Comparison of ENCODE assay signal across 9 cellular contexts in genomic region chr2:230225486-230225885, GRCh38. TPM values are rescaled to one million over a fixed set of nuclear protein-coding genes. Genes with fewer than 3 reads are reported as not detected.
DNase-seq lines count a peak whose midpoint lies in the region; ATAC-seq, FAIRE-seq and TF ChIP-seq lines count a peak whose summit lies in the region.
"Had no signal": no experiment of that assay in that cellular context is flagged by ENCODE, and none has a peak within 500 bp of the region (broad histone marks: within the 10 kb centered on the region; RNA-seq: fewer than 3 reads in every experiment).

TSS of gene SP140 (plus strand) at chr2:230225736. CDS start at chr2:230225845, 109 bp downstream.

- H3K4me3 Mint-ChIP-seq in activated CD4-positive, alpha-beta T cell treated with anti-CD3 and anti-CD28 coated beads for 36 hours = peak within 1 kb of the TSS; percentile 81

- H3K27me3 Mint-ChIP-seq in activated CD4-positive, alpha-beta T cell treated with anti-CD3 and anti-CD28 coated beads for 36 hours = no peaks in the 10 kb centered on the region

- intact Hi-C loops in activated CD4-positive, alpha-beta T cell treated with anti-CD3 and anti-CD28 coated beads for 36 hours (cut with DNase I, micrococcal nuclease) = loop anchor here in 1 of 2 experiments (1.0 to 5.0 kb wide), 2 partner anchors 9 to 303 kb away; partner anchors contain the start of genes FBXO36 and TRIP12

- H3K27ac Mint-ChIP-seq in activated CD4-positive, alpha-beta T cell treated with anti-CD3 and anti-CD28 coated beads for 36 hours = peak within 1 kb of the TSS; percentile 96

- H2BK20ac ChIP-seq in H1 (ENCODE audit: low read length) = no peak within 1 kb of the TSS

- 0 out of 2 replicates have a peak, but pooled peaks cover 2% of the 10 kb centered on the region for H3K23me2 ChIP-seq in H1 (ENCODE audit: low read depth, low read length)

- peaks cover 51% of the 10 kb centered on the region for H3K4me1 Mint-ChIP-seq in activated CD4-positive, alpha-beta T cell treated with anti-CD3 and anti-CD28 coated beads for 36 hours

- no peak within 1 kb of the TSS for H2BK5ac ChIP-seq in H1 (ENCODE audit: low read depth, low read length)

- H3K56ac ChIP-seq in H1 (replicated peaks; ENCODE audit: insufficient read length, low read depth, low read length) = no peak within 1 kb of the TSS

- no peak within 1 kb of the TSS for H3K14ac ChIP-seq in H1 (ENCODE audit: insufficient read length)

- POLR2A ChIA-PET in activated CD4-positive, alpha-beta T cell treated with anti-CD3 and anti-CD28 coated beads for 36 hours (lab: Charles Lee) = interaction anchor here (1.2 to 1.3 kb wide), 2 partner anchors 29 to 489 kb away, joined by 3 to 5 read pairs; no protein-coding TSS in a partner anchor
- POLR2A ChIA-PET in H1 (lab: Charles Lee; ENCODE audit: partially characterized antibody) = no interaction called here

- no peak within 1 kb of the TSS for H3K27ac ChIP-seq in H1 (ENCODE audit: low read depth, low read length)

- WGBS in H1 (ENCODE audit: extremely low coverage in 1 of 2, insufficient coverage in 1 of 2, insufficient read length in 1 of 2, insufficient replicate concordance in 2 of 2, low coverage in 1 of 2, low lambda C conversion rate in 2 of 2, missing lambda C conversion rate in 1 of 2), 2 experiments = 86% methylated on average over 8 of the region's 8 CpGs; no CpG with 5 or more reads in 1 of the 2 experiments

- no peak within 1 kb of the TSS for H3K23ac ChIP-seq in H1 (ENCODE audit: insufficient read length)

- peaks cover 6% of the 10 kb centered on the region for H3K9me3 Mint-ChIP-seq in activated CD4-positive, alpha-beta T cell treated with anti-CD3 and anti-CD28 coated beads for 36 hours (ENCODE audit: low read depth)

- no peak for FAIRE-seq in H1 (lab: Jason Lieb, UNC)

- no peak for TF ChIP-seq RAD21 in H1 (IDR thresholded peaks at IDR 0.05 in 1 of 2, conservative IDR thresholded peaks at IDR 0.05 in 1 of 2; ENCODE audit: low read depth in 2 of 2, low read length in 2 of 2)

- CTCF ChIA-PET in activated CD4-positive, alpha-beta T cell treated with anti-CD3 and anti-CD28 coated beads for 36 hours (lab: Charles Lee) = interaction anchor here (1.0 to 1.4 kb wide), 2 partner anchors 23 to 102 kb away, joined by 3 to 4 read pairs; partner anchors contain the start of gene SP140L
- CTCF ChIA-PET in H1 (lab: Charles Lee; ENCODE audit: partially characterized antibody) = no interaction called here

- no peak for TF ChIP-seq POLR2A in H1 (IDR thresholded peaks at IDR 0.05; ENCODE audit: control extremely low read depth in 1 of 2, low read depth in 2 of 2, low read length in 2 of 2)

- no peak within 1 kb of the TSS for H3K4ac ChIP-seq in H1 (replicated peaks; ENCODE audit: insufficient read length, low read depth, low read length)

- H2BK120ac ChIP-seq in H1 (replicated peaks; ENCODE audit: low read depth, low read length) = no peak within 1 kb of the TSS

- no peaks in the 10 kb centered on the region; a peak in 1 of 4 replicates for H3K9me3 ChIP-seq in H1 (ENCODE audit: insufficient read depth in 2 of 2, low read depth in 1 of 2, low read length in 1 of 2)

- no peaks in the 10 kb centered on the region; a peak in 1 of 8 replicates for H3K36me3 ChIP-seq in H1 (ENCODE audit: control insufficient read depth in 2 of 4, insufficient read depth in 4 of 4, low read length in 3 of 4)

- H3K9ac ChIP-seq in H1 (replicated peaks in 1 of 4; ENCODE audit: extremely low read depth in 1 of 4, low read depth in 3 of 4, low read length in 3 of 4) = no peak within 1 kb of the TSS

- H3K27me3 ChIP-seq in H1 (replicated peaks in 1 of 4; ENCODE audit: control insufficient read depth in 3 of 4, extremely low read depth in 1 of 4, insufficient read depth in 3 of 4, low read length in 3 of 4) = no peaks in the 10 kb centered on the region

- no peak within 1 kb of the TSS for H3K4me2 ChIP-seq in H1 (ENCODE audit: insufficient read depth in 1 of 2, low read depth in 2 of 2, low read length in 2 of 2)

- TF ChIP-seq EP300 in H1 (IDR thresholded peaks at IDR 0.05; ENCODE audit: borderline replicate concordance in 1 of 2, low read depth in 2 of 2, low read length in 2 of 2) = no peak

- H2BK15ac ChIP-seq in H1 (ENCODE audit: low read length) = no peak within 1 kb of the TSS

- H3K4me3 ChIP-seq in H1 (ENCODE audit: extremely low read depth in 1 of 4, insufficient read depth in 2 of 4, low read depth in 3 of 4, low read length in 4 of 4) = no peak within 1 kb of the TSS

- peak; percentile 67 for ATAC-seq in GM18858 (IDR thresholded peaks at IDR 0.05; ENCODE audit: unreplicated experiment)
- ATAC-seq in HG02973 (IDR thresholded peaks at IDR 0.05; ENCODE audit: unreplicated experiment) = peak; percentile 72
- peak; percentile 87 for ATAC-seq in activated CD4-positive, alpha-beta T cell treated with anti-CD3 and anti-CD28 coated beads for 36 hours

- no peak within 1 kb of the TSS; the same call in 1 of the 2 replicates for H2AFZ ChIP-seq in H1 (ENCODE audit: low read length)

- no peak within 1 kb of the TSS for H2AK5ac ChIP-seq in H1 (ENCODE audit: low read depth, low read length)

- no peaks in the 10 kb centered on the region for H3K79me2 ChIP-seq in H1 (ENCODE audit: control insufficient read depth in 1 of 2, insufficient read depth in 2 of 2, low read length in 2 of 2)

- H4K91ac ChIP-seq in H1 (replicated peaks; ENCODE audit: insufficient read length, low read length) = no peak within 1 kb of the TSS

- H3K36me3 Mint-ChIP-seq in activated CD4-positive, alpha-beta T cell treated with anti-CD3 and anti-CD28 coated beads for 36 hours (ENCODE audit: low read depth) = peaks cover 22% of the 10 kb centered on the region

- H4K20me1 ChIP-seq in H1 (replicated peaks in 1 of 2; ENCODE audit: control insufficient read depth in 1 of 2, insufficient read depth in 2 of 2, low read length in 2 of 2) = no peaks in the 10 kb centered on the region

- H3K4me1 ChIP-seq in H1 (replicated peaks in 1 of 4; ENCODE audit: control insufficient read depth in 3 of 4, insufficient read depth in 4 of 4, low read length in 3 of 4) = no peaks in the 10 kb centered on the region; a peak in 1 of 7 replicates

- H3K79me1 ChIP-seq in H1 (ENCODE audit: low read depth, low read length) = no peaks in the 10 kb centered on the region

- TF ChIP-seq CTCF in H1 (IDR thresholded peaks at IDR 0.05; ENCODE audit: control extremely low read depth in 1 of 3, insufficient read depth in 1 of 3, low read depth in 1 of 3, low read length in 3 of 3) = no peak

- H4K8ac ChIP-seq in H1 (ENCODE audit: extremely low read depth, insufficient read depth, low read length) = peak within 1 kb of the TSS; percentile 73; the same call in 1 of the 2 replicates

- no peak within 1 kb of the TSS for H4K5ac ChIP-seq in H1 (ENCODE audit: insufficient read length, low read depth, low read length)

- H3K18ac ChIP-seq in H1 (ENCODE audit: extremely low read depth, low read length) = no peak within 1 kb of the TSS

- H2BK12ac ChIP-seq in H1 (ENCODE audit: low read depth, low read length) = no peak within 1 kb of the TSS

- peak; percentile 85 for DNase-seq in activated CD4-positive, alpha-beta T cell treated with anti-CD3 and anti-CD28 coated beads for 36 hours
- DNase-seq in H1 (ENCODE audit: low read depth in 1 of 2, low spot score in 2 of 2) (no peak), NCI-H2171 (lab: John Stamatoyannopoulos, UW) (no peak), DMS53 treated with DMSO at 0.1 percent for 48 hours (lab: John Stamatoyannopoulos, UW; ENCODE audit: unreplicated experiment) (no peak), DMS53 (lab: John Stamatoyannopoulos, UW) (no peak)
- DNase-seq in stimulated activated CD4-positive, alpha-beta T cell treated with anti-CD3 and anti-CD28 coated beads, Interleukin-4, amount 100 ng/mL, for 1 hour = peak; percentile 62
- DNase-seq: IMR-90 had no signal

TF ChIP-seq in H1, 55 proteins besides CTCF, POLR2A, EP300 and RAD21 (continues in another document):
- TF ChIP-seq PHF8 (conservative IDR thresholded peaks at IDR 0.05; ENCODE audit: low read depth, low read length) = no peak
- no peak for TF ChIP-seq TAF1 (IDR thresholded peaks at IDR 0.05; ENCODE audit: low read depth, low read length)
- TF ChIP-seq ZNF274 (IDR thresholded peaks at IDR 0.05; ENCODE audit: borderline replicate concordance, extremely low read depth, low read length) = no peak
- no peak for TF ChIP-seq SIN3A (conservative IDR thresholded peaks at IDR 0.05 in 1 of 2, IDR thresholded peaks at IDR 0.05 in 1 of 2; ENCODE audit: low read depth in 1 of 2, low read length in 2 of 2)
- TF ChIP-seq CTBP2 (IDR thresholded peaks at IDR 0.05; ENCODE audit: borderline replicate concordance, insufficient read depth, insufficient read length, low read length) = no peak
- no peak for TF ChIP-seq BCL11A (IDR thresholded peaks at IDR 0.05; ENCODE audit: low read depth in 2 of 2, low read length in 2 of 2)
- TF ChIP-seq POU5F1 (IDR thresholded peaks at IDR 0.05; ENCODE audit: low read depth, low read length) = no peak
- TF ChIP-seq SP1 (IDR thresholded peaks at IDR 0.05; ENCODE audit: low read depth, low read length) = no peak
- TF ChIP-seq NANOG (IDR thresholded peaks at IDR 0.05; ENCODE audit: insufficient read depth, low read depth, low read length, poor library complexity, severe bottlenecking) = no peak
- no peak for TF ChIP-seq MAX (IDR thresholded peaks at IDR 0.05)
- no peak for TF ChIP-seq RXRA (IDR thresholded peaks at IDR 0.05; ENCODE audit: insufficient read depth, low read depth, low read length)
- no peak for TF ChIP-seq E2F6 (IDR thresholded peaks at IDR 0.05)
- TF ChIP-seq EZH2 (IDR thresholded peaks at IDR 0.05; ENCODE audit: low read depth, low read length, severe bottlenecking) = no peak

RNA-seq across cellular contexts. Expression of gene SP140, which starts in this region (rescaled TPM):
- 10 to 100 TPM; 71.3 to 84.2 TPM for total RNA-seq in activated CD4-positive, alpha-beta T cell treated with anti-CD3 and anti-CD28 coated beads for 36 hours
- 1.3 and 1.7 TPM in 2 replicates for total RNA-seq in H1 (2021; fragmentation: NEBNext Ultra II Directional; extraction: Animal tissue kit (Norgen Biotek cat#: 25700))
- polyA plus RNA-seq in H1 (2011; rRNA removed) = 0.23 and 0.31 TPM in 2 replicates
- 0.54 TPM for polyA plus RNA-seq in H1 (2011; cell fraction: cytosol; rRNA removed)
- 1.1 TPM for polyA plus RNA-seq in H1 (2011; cell fraction: nucleus; rRNA removed)
- 0.47 to 1.5 TPM (median 0.81 TPM) in 4 replicates for polyA plus RNA-seq in H1 (2012, experiment 1 of 2)
- 0.29 TPM for polyA plus RNA-seq in H1 (2012, experiment 2 of 2)
- polyA plus RNA-seq in H1 (2013, experiment 1 of 2) = 1.9 TPM
- polyA plus RNA-seq in H1 (2013, experiment 2 of 2) = 3.0 TPM
- polyA minus RNA-seq in H1 (2011; rRNA and poly(A)+ RNA removed) = 0.38 and 1.1 TPM in 2 replicates
- not detected for polyA minus RNA-seq in H1 (2011; cell fraction: cytosol; rRNA and poly(A)+ RNA removed)
- polyA minus RNA-seq in H1 (2011; cell fraction: nucleus; rRNA and poly(A)+ RNA removed) = 1.5 TPM

Comparison
In these comparisons a context has a peak if more than half of its experiments do, and no peak if none do; other contexts are left out.
1. RNA of gene SP140 (total RNA-seq): 71.3 to 84.2 TPM in activated CD4-positive, alpha-beta T cell treated with anti-CD3 and anti-CD28 coated beads for 36 hours; 1.3 to 1.7 TPM in H1; every median in the first group is over 10 times any median in the second.
2. DNase-seq: peak in activated CD4-positive, alpha-beta T cell treated with anti-CD3 and anti-CD28 coated beads for 36 hours (single experiment) and stimulated activated CD4-positive, alpha-beta T cell treated with anti-CD3 and anti-CD28 coated beads, Interleukin-4, amount 100 ng/mL, for 1 hour (single experiment); none in H1 (0 of 2), NCI-H2171 (single experiment), DMS53 treated with DMSO at 0.1 percent for 48 hours (single experiment) and DMS53 (single experiment).
3. Peak in every context shown above with its lines, with median percentiles within 50 percentile points of each other: ATAC-seq.